Comparison of ENCODE assay signal across 18 cellular contexts in genomic region chr13:99289265-99289664, GRCh38. TPM values are rescaled to one million over a fixed set of nuclear protein-coding genes. Genes with fewer than 3 reads are reported as not detected.
DNase-seq lines count a peak whose midpoint lies in the region; ATAC-seq and TF ChIP-seq lines count a peak whose summit lies in the region.
"Had no signal": no experiment of that assay in that cellular context is flagged by ENCODE, and none has a peak within 500 bp of the region (broad histone marks: within the 10 kb centered on the region; RNA-seq: fewer than 3 reads in every experiment).

No MANE protein-coding gene starts in this region.

- H2AFZ ChIP-seq in mammary epithelial cell (ENCODE audit: low read depth, low read length): no peak overlapping the region
- H2AFZ ChIP-seq: GM23338 had no signal

- no peak for ATAC-seq in stimulated activated naive B cell treated with anti-CD40 and anti-IgM and Interleukin-4, amounts not matched to agents 10 μg/mL and 1 μg/mL and 100 μg/mL, for 72 hours (replicated peaks)
- ATAC-seq in HG03565 (IDR thresholded peaks at IDR 0.05; ENCODE audit: unreplicated experiment): no peak
- ATAC-seq: GM23338 had no signal

- no peak overlapping the region for H3K4me2 ChIP-seq in mammary epithelial cell (ENCODE audit: insufficient read depth, low read depth, low read length)
- H3K4me2 ChIP-seq: GM23338 had no signal

- H3K4me3 ChIP-seq in breast epithelium (no peak overlapping the region), mammary epithelial cell (replicated peaks in 1 of 3; ENCODE audit: insufficient read depth in 1 of 3, low read depth in 2 of 3, low read length in 3 of 3) (no peak overlapping the region), epithelial cell of esophagus (ENCODE audit: low read length) (no peak overlapping the region)
- H3K4me3 ChIP-seq: GM23338, spleen, vagina had no signal

- peak overlapping the region; percentile 27 for H3K4me3 Mint-ChIP-seq in activated CD4-positive, alpha-beta memory T cell treated with anti-CD3 and anti-CD28 coated beads for 36 hours
- H3K4me3 Mint-ChIP-seq in stimulated activated naive B cell treated with anti-CD40 and anti-IgM and Interleukin-4, amounts not matched to agents 10 μg/mL and 1 μg/mL and 100 μg/mL, for 72 hours: peak overlapping the region; percentile 44 to 58
- H3K4me3 Mint-ChIP-seq: GM23338 had no signal

- H3K27me3 ChIP-seq in breast epithelium (no peaks in the 10 kb centered on the region), mammary epithelial cell (ENCODE audit: insufficient read depth, low read length) (no peaks in the 10 kb centered on the region)
- H3K27me3 ChIP-seq: spleen, vagina had no signal

- no peaks in the 10 kb centered on the region for H3K79me2 ChIP-seq in mammary epithelial cell (ENCODE audit: insufficient read depth, low read length)

- no peaks in the 10 kb centered on the region for H3K4me1 ChIP-seq in breast epithelium
- H3K4me1 ChIP-seq in mammary epithelial cell (ENCODE audit: insufficient read depth, low read length): no peaks in the 10 kb centered on the region

- in situ Hi-C loops in mammary epithelial cell (cut with MboI; ENCODE audit: low sequenced_read_pairs in 2 of 2): no loop called here

- H3K9ac ChIP-seq in mammary epithelial cell (ENCODE audit: insufficient read depth, low read length): no peak overlapping the region

- H3K36me3 ChIP-seq in breast epithelium: no peaks in the 10 kb centered on the region
- no peaks in the 10 kb centered on the region for H3K36me3 ChIP-seq in mammary epithelial cell (ENCODE audit: insufficient read depth, low read length)

- dilution Hi-C loops in mammary epithelial cell (cut with HindIII; ENCODE audit: low sequenced_read_pairs): no loop called here

- DNase-seq in breast epithelium (ENCODE audit: low spot score in 2 of 2) (no peak), mammary epithelial cell (no peak), epithelial cell of esophagus (ENCODE audit: low read depth) (peak; percentile 27), NCI-H187 (lab: John Stamatoyannopoulos, UW) (no peak), NCI-H1092 (lab: John Stamatoyannopoulos, UW) (no peak)
- DNase-seq in activated CD4-positive, alpha-beta memory T cell treated with anti-CD3 and anti-CD28 coated beads for 36 hours: no peak
- no peak for DNase-seq in stimulated activated naive B cell treated with anti-CD40 and anti-IgM and Interleukin-4, amounts not matched to agents 10 μg/mL and 1 μg/mL and 100 μg/mL, for 72 hours
- DNase-seq: amygdala, kidney glomerular epithelial cell, MM.1S, SHP77 treated with DMSO at 0.1 percent for 48 hours, spleen had no signal

- no peak for TF ChIP-seq CTCF in breast epithelium (IDR thresholded peaks at IDR 0.05)
- TF ChIP-seq CTCF in mammary epithelial cell (conservative IDR thresholded peaks at IDR 0.05 in 1 of 2, IDR thresholded peaks at IDR 0.05 in 1 of 2; ENCODE audit: extremely low read depth in 1 of 2, insufficient read depth in 1 of 2, low read depth in 1 of 2, low read length in 2 of 2): no peak
- no peak for TF ChIP-seq CTCF in epithelial cell of esophagus (IDR thresholded peaks at IDR 0.05; ENCODE audit: insufficient read depth, low read depth, low read length, missing control alignments)

- H3K27me3 Mint-ChIP-seq in activated CD4-positive, alpha-beta memory T cell treated with anti-CD3 and anti-CD28 coated beads for 36 hours: no peaks in the 10 kb centered on the region
- H3K27me3 Mint-ChIP-seq in stimulated activated naive B cell treated with anti-CD40 and anti-IgM and Interleukin-4, amounts not matched to agents 10 μg/mL and 1 μg/mL and 100 μg/mL, for 72 hours: no peaks in the 10 kb centered on the region

- no peak for TF ChIP-seq POLR2A in breast epithelium (IDR thresholded peaks at IDR 0.05)

- H4K20me1 ChIP-seq in mammary epithelial cell (ENCODE audit: insufficient read depth, low read length): no peaks in the 10 kb centered on the region

- peak overlapping the region; percentile 87 for H3K27ac Mint-ChIP-seq in activated CD4-positive, alpha-beta memory T cell treated with anti-CD3 and anti-CD28 coated beads for 36 hours
- H3K27ac Mint-ChIP-seq in stimulated activated naive B cell treated with anti-CD40 and anti-IgM and Interleukin-4, amounts not matched to agents 10 μg/mL and 1 μg/mL and 100 μg/mL, for 72 hours: peak overlapping the region; percentile 60

- WGBS in mammary epithelial cell (ENCODE audit: low coverage, missing lambda C conversion rate): 100% methylated on average over 2 of the region's 2 CpGs

- peak overlapping the region; percentile 2 to 4 for H3K27ac ChIP-seq in breast epithelium
- no peak overlapping the region for H3K27ac ChIP-seq in mammary epithelial cell (ENCODE audit: insufficient read depth, low read depth, low read length)
- H3K27ac ChIP-seq: vagina had no signal

- no peaks in the 10 kb centered on the region for H3K9me3 ChIP-seq in breast epithelium
- H3K9me3 ChIP-seq in mammary epithelial cell (replicated peaks; ENCODE audit: insufficient read depth, low read length): no peaks in the 10 kb centered on the region
- H3K9me3 ChIP-seq: spleen, vagina had no signal

- H3K36me3 Mint-ChIP-seq in activated CD4-positive, alpha-beta memory T cell treated with anti-CD3 and anti-CD28 coated beads for 36 hours: peaks cover 26% of the 10 kb centered on the region
- peaks cover 38 to 65% of the 10 kb centered on the region in 2 donors for H3K36me3 Mint-ChIP-seq in stimulated activated naive B cell treated with anti-CD40 and anti-IgM and Interleukin-4, amounts not matched to agents 10 μg/mL and 1 μg/mL and 100 μg/mL, for 72 hours

- no peaks in the 10 kb centered on the region for H3K9me3 Mint-ChIP-seq in activated CD4-positive, alpha-beta memory T cell treated with anti-CD3 and anti-CD28 coated beads for 36 hours
- H3K9me3 Mint-ChIP-seq in stimulated activated naive B cell treated with anti-CD40 and anti-IgM and Interleukin-4, amounts not matched to agents 10 μg/mL and 1 μg/mL and 100 μg/mL, for 72 hours: no peaks in the 10 kb centered on the region
- H3K9me3 Mint-ChIP-seq: GM23338 had no signal

- peaks cover 91% of the 10 kb centered on the region for H3K4me1 Mint-ChIP-seq in activated CD4-positive, alpha-beta memory T cell treated with anti-CD3 and anti-CD28 coated beads for 36 hours (ENCODE audit: low read depth)
- H3K4me1 Mint-ChIP-seq in stimulated activated naive B cell treated with anti-CD40 and anti-IgM and Interleukin-4, amounts not matched to agents 10 μg/mL and 1 μg/mL and 100 μg/mL, for 72 hours: peaks cover 50 to 93% of the 10 kb centered on the region in 2 donors
- H3K4me1 Mint-ChIP-seq: GM23338 had no signal

- intact Hi-C loops in breast epithelium (cut with DNase I; ENCODE audit: low total_unique reads) (no loop called here), mammary epithelial cell (cut with micrococcal nuclease) (no loop called here)
- intact Hi-C loops in activated CD4-positive, alpha-beta memory T cell treated with anti-CD3 and anti-CD28 coated beads for 36 hours (cut with micrococcal nuclease): loop anchor here (2.0 kb wide), 4 partner anchors 14 to 70 kb away; partner anchors contain the start of gene GPR183

- POLR2A ChIA-PET in activated CD4-positive, alpha-beta memory T cell treated with anti-CD3 and anti-CD28 coated beads for 36 hours (lab: Charles Lee): interaction anchor here (1.1 to 3.8 kb wide), 6 partner anchors 9 to 64 kb away, joined by 3 to 18 read pairs (median 5); no protein-coding TSS in a partner anchor

- CTCF ChIA-PET in mammary epithelial cell (lab: Charles Lee; ENCODE audit: low non-redundant PET): interaction anchor here (0.5 kb wide), 1 partner anchor 20 kb away, joined by 3 read pairs; no protein-coding TSS in a partner anchor
- CTCF ChIA-PET in activated CD4-positive, alpha-beta memory T cell treated with anti-CD3 and anti-CD28 coated beads for 36 hours (lab: Charles Lee): interaction anchor here (0.7 to 2.5 kb wide), 6 partner anchors 9 to 147 kb away, joined by 3 to 13 read pairs (median 8); no protein-coding TSS in a partner anchor

- no TSS peak for BruUV-seq in mammary epithelial cell (replicated peaks; lab: Mats Ljungman, UMichigan)

RNA-seq across cellular contexts. Expression of gene GPR183, which starts 17.9 kb away (rescaled TPM):
- total RNA-seq in breast epithelium: 10 to 100 TPM; 10.2 to 30.1 (median 21.4) TPM
- total RNA-seq in mammary epithelial cell: not detected
- polyA plus RNA-seq in mammary epithelial cell: not detected
- not detected for polyA minus RNA-seq in mammary epithelial cell
- total RNA-seq in activated CD4-positive, alpha-beta memory T cell treated with anti-CD3 and anti-CD28 coated beads for 36 hours: 10 to 100 TPM; 46.4 to 47.1 TPM
- total RNA-seq: fibroblast of lung, GM23338 had no signal

RNA-seq across cellular contexts. Expression of gene GPR18, which starts 31.1 kb away (rescaled TPM):
- under 1 TPM in 1 of 3 donors, not detected in 2; 0.32 TPM for total RNA-seq in breast epithelium
- not detected for total RNA-seq in mammary epithelial cell
- polyA plus RNA-seq in mammary epithelial cell: not detected
- polyA minus RNA-seq in mammary epithelial cell: not detected
- total RNA-seq in activated CD4-positive, alpha-beta memory T cell treated with anti-CD3 and anti-CD28 coated beads for 36 hours: 1 to 10 TPM; 2.4 to 2.8 TPM
- total RNA-seq: Daoy, fibroblast of lung, GM23338, posterior vena cava, vagina had no signal
- polyA plus RNA-seq: fibroblast of lung had no signal

Comparison
In these comparisons a context has a peak if more than half of its experiments do, and no peak if none do; other contexts are left out.
1. RNA of gene GPR183, which starts 17.9 kb away (total RNA-seq): 46.4 to 47.1 TPM in activated CD4-positive, alpha-beta memory T cell treated with anti-CD3 and anti-CD28 coated beads for 36 hours and 10.2 to 30.1 TPM in breast epithelium; not detected in mammary epithelial cell; every median in the first group is over 10 times any median in the second.